ENCODE assay signal across 24 cellular contexts in genomic region chr1:210850556-210850955, GRCh38.
DNase-seq lines count a peak whose midpoint lies in the region; ATAC-seq and TF ChIP-seq lines count a peak whose summit lies in the region.
"Had no signal": no experiment of that assay in that cellular context is flagged by ENCODE, and none has a peak within 500 bp of the region (broad histone marks: within the 10 kb centered on the region; RNA-seq: fewer than 3 reads in every experiment).

No MANE protein-coding gene starts in this region.

- H3K27ac Mint-ChIP-seq in glutamatergic neuron (ENCODE audit: unreplicated experiment): no peak overlapping the region
- H3K27ac Mint-ChIP-seq: activated B cell treated with CpG ODN at 0.5 μM for 24 hours; activated CD8-positive, alpha-beta T cell treated with anti-CD3 and anti-CD28 coated beads for 36 hours; effector memory CD8-positive, alpha-beta T cell had no signal

- H3K27me3 ChIP-seq in BLaER1: no peaks in the 10 kb centered on the region
- H3K27me3 ChIP-seq in gastroesophageal sphincter: no peaks in the 10 kb centered on the region
- no peaks in the 10 kb centered on the region for H3K27me3 ChIP-seq in suprapubic skin
- H3K27me3 ChIP-seq: heart left ventricle, spleen had no signal

- H4K20me1 ChIP-seq in BLaER1: no peaks in the 10 kb centered on the region

- H3K9me3 ChIP-seq in BLaER1 (no peaks in the 10 kb centered on the region; the same call in 1 of the 2 replicates), gastroesophageal sphincter (no peaks in the 10 kb centered on the region), suprapubic skin (no peaks in the 10 kb centered on the region)
- H3K9me3 ChIP-seq: heart left ventricle, mucosa of descending colon, SK-N-SH had no signal

- H3K4me2 ChIP-seq in BLaER1: peak overlapping the region; percentile 12; the same call in 1 of the 2 replicates
- H3K4me2 ChIP-seq: SK-N-SH had no signal

- H3K27ac ChIP-seq in BLaER1: no peak overlapping the region
- H3K27ac ChIP-seq in gastroesophageal sphincter: no peak overlapping the region
- H3K27ac ChIP-seq in suprapubic skin: no peak overlapping the region
- H3K27ac ChIP-seq: C4-2B, heart left ventricle, spleen had no signal

- H3K4me1 Mint-ChIP-seq in glutamatergic neuron (ENCODE audit: low read depth, unreplicated experiment): no peaks in the 10 kb centered on the region
- H3K4me1 Mint-ChIP-seq: activated B cell treated with CpG ODN at 0.5 μM for 24 hours; central memory CD8-positive, alpha-beta T cell had no signal

- peak; percentile 41 for DNase-seq in M059J (ENCODE audit: low read depth)
- DNase-seq in foreskin melanocyte: peak; percentile 38
- DNase-seq in occipital lobe (lab: John Stamatoyannopoulos, UW): peak; percentile 71
- DNase-seq in glutamatergic neuron: no peak
- no peak for DNase-seq in effector CD8-positive, alpha-beta T cell (lab: John Stamatoyannopoulos, UW)
- no peak for DNase-seq in suprapubic skin (ENCODE audit: low spot score in 2 of 2)
- DNase-seq: activated B cell treated with CpG ODN at 0.5 μM for 24 hours; activated CD8-positive, alpha-beta T cell treated with anti-CD3 and anti-CD28 coated beads for 36 hours; aorta; effector memory CD8-positive, alpha-beta T cell; GF-D8; GOT3; heart left ventricle; left ventricle myocardium superior; mucosa of descending colon; NCI-H2029; NCI-H446 treated with DMSO at 0.1 percent for 48 hours; SK-N-SH; spleen had no signal

- H3K36me3 ChIP-seq in BLaER1: no peaks in the 10 kb centered on the region
- H3K36me3 ChIP-seq in gastroesophageal sphincter: no peaks in the 10 kb centered on the region
- no peaks in the 10 kb centered on the region for H3K36me3 ChIP-seq in suprapubic skin
- H3K36me3 ChIP-seq: heart left ventricle, spleen had no signal

- TF ChIP-seq CTCF in gastroesophageal sphincter (IDR thresholded peaks at IDR 0.05): no peak
- TF ChIP-seq CTCF in glutamatergic neuron (IDR thresholded peaks at IDR 0.05; ENCODE audit: partially characterized antibody, unreplicated experiment): no peak
- TF ChIP-seq CTCF in suprapubic skin (IDR thresholded peaks at IDR 0.05): no peak

- H3K9me3 Mint-ChIP-seq in glutamatergic neuron (ENCODE audit: unreplicated experiment): no peaks in the 10 kb centered on the region
- H3K9me3 Mint-ChIP-seq: activated B cell treated with CpG ODN at 0.5 μM for 24 hours; central memory CD8-positive, alpha-beta T cell; effector memory CD8-positive, alpha-beta T cell had no signal

- TF ChIP-seq POLR2A in gastroesophageal sphincter (IDR thresholded peaks at IDR 0.05) (no peak), suprapubic skin (IDR thresholded peaks at IDR 0.05) (no peak)

- H3K27me3 Mint-ChIP-seq in glutamatergic neuron (ENCODE audit: unreplicated experiment): peaks cover 4% of the 10 kb centered on the region
- H3K27me3 Mint-ChIP-seq: activated B cell treated with CpG ODN at 0.5 μM for 24 hours; activated CD8-positive, alpha-beta T cell treated with anti-CD3 and anti-CD28 coated beads for 36 hours; effector memory CD8-positive, alpha-beta T cell had no signal

- H3K4me3 Mint-ChIP-seq in glutamatergic neuron (ENCODE audit: unreplicated experiment): no peak overlapping the region
- H3K4me3 Mint-ChIP-seq: activated B cell treated with CpG ODN at 0.5 μM for 24 hours; activated CD8-positive, alpha-beta T cell treated with anti-CD3 and anti-CD28 coated beads for 36 hours; central memory CD8-positive, alpha-beta T cell; effector memory CD8-positive, alpha-beta T cell had no signal

- TF ChIP-seq EP300 in gastroesophageal sphincter (IDR thresholded peaks at IDR 0.05): no peak
- no peak for TF ChIP-seq EP300 in suprapubic skin (IDR thresholded peaks at IDR 0.05)

- H3K4me3 ChIP-seq in BLaER1 (no peak overlapping the region), gastroesophageal sphincter (no peak overlapping the region), suprapubic skin (no peak overlapping the region)
- H3K4me3 ChIP-seq: heart left ventricle, K562, mucosa of descending colon, spleen had no signal

- H3K4me1 ChIP-seq in BLaER1 (peaks cover 7% of the 10 kb centered on the region; the same call in 1 of the 2 replicates), gastroesophageal sphincter (no peaks in the 10 kb centered on the region), suprapubic skin (no peaks in the 10 kb centered on the region)
- H3K4me1 ChIP-seq: heart left ventricle, spleen had no signal

- no peaks in the 10 kb centered on the region for H3K36me3 Mint-ChIP-seq in glutamatergic neuron (ENCODE audit: unreplicated experiment)

- ATAC-seq in gastroesophageal sphincter: no peak
- ATAC-seq: activated CD8-positive, alpha-beta T cell treated with anti-CD3 and anti-CD28 coated beads for 36 hours; effector memory CD8-positive, alpha-beta T cell; heart left ventricle; K562; left ventricle myocardium superior; mucosa of descending colon had no signal

- H3K9ac ChIP-seq in BLaER1: no peak overlapping the region
- H3K9ac ChIP-seq: SK-N-SH had no signal

Comparison
In these comparisons a context has a peak if more than half of its experiments do, and no peak if none do; other contexts are left out.
1. DNase-seq: peak in M059J (single experiment), foreskin melanocyte (single experiment) and occipital lobe (single experiment); none in glutamatergic neuron (single experiment), effector CD8-positive, alpha-beta T cell (single experiment) and suprapubic skin (0 of 2).